Comparison of ENCODE assay signal across 7 cellular contexts in the genomic region with DNA sequence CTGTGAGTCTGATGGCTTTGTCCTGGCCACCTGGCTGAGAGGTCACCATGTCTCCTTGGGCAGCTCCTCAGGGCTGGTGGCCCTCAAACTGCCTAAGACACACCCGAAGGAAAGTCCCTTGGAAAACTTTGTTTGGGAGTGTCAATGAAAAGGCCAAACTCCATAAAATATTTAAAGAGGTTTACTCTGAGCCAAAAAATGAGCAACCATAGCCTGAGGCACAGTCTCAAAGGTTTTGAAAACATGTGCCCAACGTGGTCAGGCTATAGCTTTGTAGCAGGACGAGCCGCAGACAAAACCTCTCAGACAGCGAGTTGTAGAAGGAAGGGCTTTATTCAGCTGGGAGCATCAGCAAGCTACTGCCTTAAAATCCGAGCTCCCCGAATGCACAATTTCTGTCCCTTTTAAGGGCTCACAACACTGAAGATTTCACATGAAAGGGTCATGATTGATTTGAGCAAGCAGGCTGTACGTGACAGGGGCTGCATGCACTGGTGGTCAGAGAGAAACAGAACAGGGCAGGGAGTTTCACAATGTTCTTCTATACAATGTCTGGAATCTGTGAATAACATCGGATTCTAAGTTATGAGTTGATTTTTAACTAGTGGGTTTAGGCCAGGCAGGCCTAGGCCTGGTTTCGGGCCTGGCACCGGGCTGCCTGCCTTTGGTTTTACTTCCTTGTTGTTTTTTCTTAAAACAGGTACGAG. TPM values are rescaled to one million over a fixed set of nuclear protein-coding genes. Genes with fewer than 3 reads are reported as not detected.
DNase-seq lines count a peak whose midpoint lies in the region; ATAC-seq, FAIRE-seq and TF ChIP-seq lines count a peak whose summit lies in the region.
"Not testable (repeated sequence)": the region's sequence is repeated elsewhere in the genome, so short reads cannot be mapped to it uniquely, and the experiment has no call there.

No MANE protein-coding gene starts in this region.

- peaks cover 58% of the 10 kb centered on the region for H3K4me1 Mint-ChIP-seq in WTC11

- TF ChIP-seq POLR2A in prostate gland (IDR thresholded peaks at IDR 0.05), result not testable (repeated sequence)

- not testable (repeated sequence) for H3K4me3 Mint-ChIP-seq in WTC11

- WGBS in prostate gland, result 45% methylated on average over 12 of the region's 12 CpGs

- H3K36me3 Mint-ChIP-seq in WTC11, result peaks cover 23% of the 10 kb centered on the region

- not testable (repeated sequence) for H3K27me3 Mint-ChIP-seq in WTC11 (ENCODE audit: low read depth)

- H3K4me3 ChIP-seq in mucosa of rectum (ENCODE audit: low read length in 2 of 2); prostate gland: not testable (repeated sequence)

- intact Hi-C loops in prostate gland (cut with DNase I), result loop anchor here (5.0 kb wide), 1 partner anchor 181 kb away; no protein-coding TSS in a partner anchor

- POLR2A ChIA-PET in WTC11 (lab: Charles Lee), result interaction anchor here (0.6 kb wide), 1 partner anchor 775 kb away, joined by 6 read pairs; no protein-coding TSS in a partner anchor

- H3K9me3 Mint-ChIP-seq in WTC11, result peaks cover 31% of the 10 kb centered on the region

- H3K27ac Mint-ChIP-seq in WTC11, result peak overlapping the region; percentile 75

- peak; percentile 85 for FAIRE-seq in GM19239 (lab: Jason Lieb, UNC)

- H3K36me3 ChIP-seq in mucosa of rectum (ENCODE audit: control insufficient read depth in 2 of 2, insufficient read depth in 2 of 2, low read length in 2 of 2); prostate gland: not testable (repeated sequence)

- H3K9ac ChIP-seq in mucosa of rectum (ENCODE audit: low read depth in 1 of 2, low read length in 2 of 2), result peak overlapping the region in 1 of 2 donors; percentile 5

- not testable (repeated sequence) for H3K27me3 ChIP-seq in mucosa of rectum (ENCODE audit: control insufficient read depth in 2 of 2, insufficient read depth in 2 of 2, low read length in 2 of 2); prostate gland (replicated peaks; ENCODE audit: insufficient read depth)

- not testable (repeated sequence) for H3K9me3 ChIP-seq in mucosa of rectum (ENCODE audit: control insufficient read depth in 2 of 2, low read length in 2 of 2); prostate gland

- CTCF ChIA-PET in WTC11 (lab: Charles Lee), result interaction anchor here (1.4 kb wide), 1 partner anchor 11 kb away, joined by 4 read pairs; no protein-coding TSS in a partner anchor

- peak overlapping the region; percentile 41 for H3K27ac ChIP-seq in epithelial cell of prostate
- peak overlapping the region; percentile 36 to 43 for H3K27ac ChIP-seq in mucosa of rectum (ENCODE audit: low read depth in 2 of 2, low read length in 2 of 2)
- peak overlapping the region; percentile 22 to 43 for H3K27ac ChIP-seq in prostate gland

- peaks cover 10 to 20% of the 10 kb centered on the region in 2 donors for H3K4me1 ChIP-seq in mucosa of rectum (ENCODE audit: control insufficient read depth in 2 of 2, insufficient read depth in 2 of 2, low read length in 2 of 2)
- not testable (repeated sequence) for H3K4me1 ChIP-seq in prostate gland (replicated peaks)

- not testable (repeated sequence) for TF ChIP-seq CTCF in WTC11 (IDR thresholded peaks at IDR 0.05); prostate gland (IDR thresholded peaks at IDR 0.05)

- not testable (repeated sequence) for ATAC-seq in WTC11

- DNase-seq in GM19239 (ENCODE audit: insufficient read length, low spot score); WTC11 (ENCODE audit: low spot score); epithelial cell of prostate (ENCODE audit: low read depth, low spot score): not testable (repeated sequence)
- DNase-seq in M059J (ENCODE audit: low read depth), result peak; percentile 31
- DNase-seq in kidney tubule cell (ENCODE audit: low spot score), result peak; percentile 86
- DNase-seq in prostate gland (ENCODE audit: low spot score), result peak; percentile 43

RNA-seq across cellular contexts. Expression of a gene that starts 58.4 kb away (rescaled TPM):
- total RNA-seq in M059J (2014; rRNA removed; shearing (Covaris generic)), result 2.7 and 6.0 TPM in 2 replicates
- 6.6 to 9.4 TPM (median 9.1 TPM) in 3 replicates for total RNA-seq in WTC11 (2021)
- 10 to 100 TPM; 11.6 to 26.2 TPM for total RNA-seq in prostate gland
